In the genomic region with DNA sequence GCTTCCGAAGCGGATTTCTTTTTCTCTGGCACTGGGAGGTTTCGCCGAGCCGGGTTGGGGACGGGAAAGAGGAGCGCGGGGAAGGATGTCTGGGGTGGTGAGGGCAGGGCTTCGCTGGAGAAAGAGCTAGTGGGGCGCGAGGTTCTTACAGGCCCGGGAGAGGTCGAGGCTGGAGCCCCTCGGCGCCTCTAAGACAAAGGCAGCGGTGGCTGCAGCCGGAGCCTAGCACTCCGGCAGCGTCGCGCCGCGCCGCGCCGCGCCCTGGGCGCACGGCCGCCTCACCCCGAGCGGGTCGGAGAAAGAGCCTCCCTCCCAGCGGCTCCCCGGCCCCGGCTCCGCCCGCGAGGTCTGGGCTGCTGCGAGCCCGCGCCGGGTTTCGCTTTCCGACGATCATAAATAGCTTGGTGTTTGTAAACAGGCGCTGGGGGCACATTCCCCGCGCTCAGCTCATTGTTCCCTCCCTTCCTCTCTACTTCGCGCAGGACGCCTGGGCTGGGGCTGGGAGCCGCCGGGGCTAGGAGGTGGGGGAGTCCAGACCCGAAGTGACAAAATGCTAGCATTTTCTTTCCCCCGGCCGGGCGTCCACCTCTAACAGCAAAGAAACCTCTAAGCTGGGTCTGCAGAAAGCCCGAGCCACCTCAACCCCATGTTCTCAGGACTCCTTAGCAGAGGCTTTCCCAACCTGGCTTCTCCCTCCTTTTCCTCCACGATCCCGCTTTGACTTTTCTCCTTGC, we compare ENCODE assay signal across 8 cellular contexts. TPM values are rescaled to one million over a fixed set of nuclear protein-coding genes. Genes with fewer than 3 reads are reported as not detected.
DNase-seq lines count a peak whose midpoint lies in the region; ATAC-seq, FAIRE-seq and TF ChIP-seq lines count a peak whose summit lies in the region.

No MANE protein-coding gene starts in this region.

- no peak for FAIRE-seq in urothelium cell line (lab: Jason Lieb, UNC)

- CTCF ChIA-PET in AG04449 (lab: Yijun Ruan, JAX) (interaction anchor here (0.6 to 7.1 kb wide), 16 partner anchors 8 to 1412 kb away, joined by 3 to 62 read pairs (median 4); no protein-coding TSS in a partner anchor), T-cell (lab: Charles Lee) (no interaction called here)

- ATAC-seq in T-cell (replicated peaks in 1 of 4) (no peak), HG03097 (IDR thresholded peaks at IDR 0.05; ENCODE audit: low FRiP score, unreplicated experiment) (no peak)

- H3K27me3 Mint-ChIP-seq in T-cell, result peaks cover 66 to 87% of the 10 kb centered on the region in 2 donors

- H4K20me1 ChIP-seq in KMS-11 (ENCODE audit: insufficient read depth), result no peaks in the 10 kb centered on the region

- peak overlapping the region; percentile 82 for H3K4me2 ChIP-seq in KMS-11

- H3K4me3 ChIP-seq in AG04449 (ENCODE audit: low read depth, low read length) (peak overlapping the region; percentile 67), GM06990 (replicated peaks; ENCODE audit: low read depth, low read length) (peak overlapping the region; percentile 55), KMS-11 (IDR thresholded peaks at IDR 0.05; ENCODE audit: insufficient read depth, low read depth, low read length) (peak overlapping the region; percentile 95)

- H3K4me1 ChIP-seq in KMS-11 (ENCODE audit: low read depth, poor library complexity, severe bottlenecking), result peaks cover 17% of the 10 kb centered on the region

- peaks cover 0 to 2% (median 0%) of the 10 kb centered on the region in 3 donors for H3K9me3 Mint-ChIP-seq in T-cell

- H3K4me1 Mint-ChIP-seq in T-cell, result peaks cover 35 to 39% (median 35%) of the 10 kb centered on the region in 3 donors

- H3K36me3 Mint-ChIP-seq in T-cell, result no peaks in the 10 kb centered on the region

- H3K27me3 ChIP-seq in GM06990 (replicated peaks; ENCODE audit: control insufficient read depth, insufficient read depth, low read length) (no peaks in the 10 kb centered on the region; the same call in 1 of the 2 replicates), KMS-11 (ENCODE audit: insufficient read depth, low read depth) (no peaks in the 10 kb centered on the region)

- H3K27ac ChIP-seq in KMS-11, result peak overlapping the region; percentile 94

- DNase-seq in AG04449 (ENCODE audit: low read depth, low spot score), result no peak
- peak; percentile 57 for DNase-seq in GM06990 (ENCODE audit: extremely low read depth, insufficient read length)
- DNase-seq in T-cell, result no peak
- peak; percentile 58 for DNase-seq in erythroblast (lab: John Stamatoyannopoulos, UW)
- peak; percentile 65 for DNase-seq in mucosa of gallbladder (ENCODE audit: low spot score)
- DNase-seq in urothelium cell line (ENCODE audit: low spot score), result peak; percentile 50

- H3K79me2 ChIP-seq in KMS-11 (ENCODE audit: insufficient read depth, low read depth), result peaks cover 33% of the 10 kb centered on the region

- H2AFZ ChIP-seq in KMS-11 (ENCODE audit: low read depth), result peak overlapping the region; percentile 98

- H3K36me3 ChIP-seq in GM06990 (ENCODE audit: control insufficient read depth, insufficient read depth, low read length) (no peaks in the 10 kb centered on the region), KMS-11 (ENCODE audit: insufficient read depth) (no peaks in the 10 kb centered on the region)

- H3K9ac ChIP-seq in KMS-11, result peak overlapping the region; percentile 92

- peak overlapping the region; percentile 32 to 69 (median 68) for H3K4me3 Mint-ChIP-seq in T-cell

- no peak for TF ChIP-seq POLR2A in erythroblast (IDR thresholded peaks at IDR 0.05; ENCODE audit: low read length)

- H3K27ac Mint-ChIP-seq in T-cell, result no peak overlapping the region

- TF ChIP-seq CTCF in AG04449 (IDR thresholded peaks at IDR 0.05; ENCODE audit: insufficient read depth, low read length, missing control alignments), result no peak
- no peak for TF ChIP-seq CTCF in GM06990 (IDR thresholded peaks at IDR 0.05; ENCODE audit: insufficient read depth, low read length, poor library complexity, severe bottlenecking)
- no peak for TF ChIP-seq CTCF in KMS-11 (conservative IDR thresholded peaks at IDR 0.05; ENCODE audit: low read depth, low read length)

- POLR2A ChIA-PET in AG04449 (lab: Yijun Ruan, JAX) (interaction anchor here (0.5 to 3.5 kb wide), 16 partner anchors 12 to 1216 kb away, joined by 3 to 55 read pairs (median 3); no protein-coding TSS in a partner anchor), T-cell (lab: Charles Lee) (no interaction called here)

RNA-seq across cellular contexts. Expression of a gene that starts 0.8 kb away (rescaled TPM):
- 1 to 10 TPM in 2 of 5 donors, under 1 TPM in 3; 0.32 to 3.4 (median 0.90) TPM for total RNA-seq in T-cell
- 61.8 TPM for total RNA-seq in mucosa of gallbladder

Comparison
In these comparisons a context has a peak if more than half of its experiments do, and no peak if none do; other contexts are left out.
1. DNase-seq: peak in GM06990 (single experiment), erythroblast (2 of 2), mucosa of gallbladder (single experiment) and urothelium cell line (single experiment); none in AG04449 (single experiment) and T-cell (0 of 34).
2. RNA of a gene that starts 0.8 kb away (total RNA-seq): 61.8 TPM in mucosa of gallbladder (single experiment); 0.32 to 3.4 TPM in T-cell; every median in the first group is over 10 times any median in the second.
3. Peak in every context shown above with its lines, with median percentiles within 50 percentile points of each other: H3K4me3 ChIP-seq.